Comparison of ENCODE assay signal across 13 cellular contexts in genomic region chr20:46173652-46174468, GRCh38.
"Had no signal": no experiment of that assay in that cellular context is flagged by ENCODE, and none has a peak within 500 bp of the region (broad histone marks: within the 10 kb centered on the region; RNA-seq: fewer than 3 reads in every experiment).

No MANE protein-coding gene starts in this region.

- H3K9me3 Mint-ChIP-seq: activated CD4-positive, alpha-beta memory T cell treated with anti-CD3 and anti-CD28 coated beads, Interleukin-2, amount 10 ng/mL, durations not matched to agents 7 days and 5 days; activated naive CD8-positive, alpha-beta T cell treated with anti-CD3 and anti-CD28 coated beads, Interleukin-2, amount 10 ng/mL, durations not matched to agents 7 days and 5 days; activated T-helper 17 cell treated with anti-CD3 and anti-CD28 coated beads, Interleukin-2, amount 50 U/mL, for 72 hours; nephron progenitor cell; stimulated activated naive CD8-positive, alpha-beta T cell treated with anti-CD3 and anti-CD28 coated beads, Interleukin-15, amount 100 ng/mL, for 72 hours; T-helper 2 cell treated with Interferon-gamma antibody and Interleukin-4, amounts not matched to agents 5 μg/mL and 100 μg/mL, for 36 hours; type B pancreatic cell had no signal

- FAIRE-seq: small intestine, TTC549 had no signal

- H3K4me1 Mint-ChIP-seq: activated CD4-positive, alpha-beta memory T cell treated with anti-CD3 and anti-CD28 coated beads, Interleukin-2, amount 10 ng/mL, durations not matched to agents 7 days and 5 days; activated CD8-positive, alpha-beta memory T cell treated with anti-CD3 and anti-CD28 coated beads, Interleukin-2, amount 10 ng/mL, durations not matched to agents 7 days and 5 days; activated T-helper 17 cell treated with anti-CD3 and anti-CD28 coated beads, Interleukin-2, amount 50 U/mL, for 72 hours; stimulated activated naive CD8-positive, alpha-beta T cell treated with anti-CD3 and anti-CD28 coated beads, Interleukin-15, amount 100 ng/mL, for 72 hours had no signal

- H3K4me3 ChIP-seq: colonic mucosa, gastrocnemius medialis had no signal

- H3K27ac Mint-ChIP-seq: activated CD4-positive, alpha-beta memory T cell treated with anti-CD3 and anti-CD28 coated beads, Interleukin-2, amount 10 ng/mL, durations not matched to agents 7 days and 5 days; activated CD8-positive, alpha-beta memory T cell treated with anti-CD3 and anti-CD28 coated beads, Interleukin-2, amount 10 ng/mL, durations not matched to agents 7 days and 5 days; activated naive CD8-positive, alpha-beta T cell treated with anti-CD3 and anti-CD28 coated beads, Interleukin-2, amount 10 ng/mL, durations not matched to agents 7 days and 5 days; activated T-helper 17 cell treated with anti-CD3 and anti-CD28 coated beads, Interleukin-2, amount 50 U/mL, for 72 hours; brain; nephron progenitor cell; stimulated activated naive CD8-positive, alpha-beta T cell treated with anti-CD3 and anti-CD28 coated beads, Interleukin-15, amount 100 ng/mL, for 72 hours; T-helper 2 cell treated with Interferon-gamma antibody and Interleukin-4, amounts not matched to agents 5 μg/mL and 100 μg/mL, for 36 hours; type B pancreatic cell had no signal

- H3K4me3 Mint-ChIP-seq: activated CD4-positive, alpha-beta memory T cell treated with anti-CD3 and anti-CD28 coated beads, Interleukin-2, amount 10 ng/mL, durations not matched to agents 7 days and 5 days; activated CD8-positive, alpha-beta memory T cell treated with anti-CD3 and anti-CD28 coated beads, Interleukin-2, amount 10 ng/mL, durations not matched to agents 7 days and 5 days; activated naive CD8-positive, alpha-beta T cell treated with anti-CD3 and anti-CD28 coated beads, Interleukin-2, amount 10 ng/mL, durations not matched to agents 7 days and 5 days; activated T-helper 17 cell treated with anti-CD3 and anti-CD28 coated beads, Interleukin-2, amount 50 U/mL, for 72 hours; nephron progenitor cell; stimulated activated naive CD8-positive, alpha-beta T cell treated with anti-CD3 and anti-CD28 coated beads, Interleukin-15, amount 100 ng/mL, for 72 hours; T-helper 2 cell treated with Interferon-gamma antibody and Interleukin-4, amounts not matched to agents 5 μg/mL and 100 μg/mL, for 36 hours had no signal

- H3K27ac ChIP-seq: colonic mucosa, gastrocnemius medialis had no signal

- H3K4me1 ChIP-seq: colonic mucosa, gastrocnemius medialis had no signal

- H3K9me3 ChIP-seq: colonic mucosa, gastrocnemius medialis had no signal

- H3K36me3 Mint-ChIP-seq: activated CD8-positive, alpha-beta memory T cell treated with anti-CD3 and anti-CD28 coated beads, Interleukin-2, amount 10 ng/mL, durations not matched to agents 7 days and 5 days; activated naive CD8-positive, alpha-beta T cell treated with anti-CD3 and anti-CD28 coated beads, Interleukin-2, amount 10 ng/mL, durations not matched to agents 7 days and 5 days; brain; type B pancreatic cell had no signal

- H3K36me3 ChIP-seq: colonic mucosa, gastrocnemius medialis had no signal
